In the genomic region with DNA sequence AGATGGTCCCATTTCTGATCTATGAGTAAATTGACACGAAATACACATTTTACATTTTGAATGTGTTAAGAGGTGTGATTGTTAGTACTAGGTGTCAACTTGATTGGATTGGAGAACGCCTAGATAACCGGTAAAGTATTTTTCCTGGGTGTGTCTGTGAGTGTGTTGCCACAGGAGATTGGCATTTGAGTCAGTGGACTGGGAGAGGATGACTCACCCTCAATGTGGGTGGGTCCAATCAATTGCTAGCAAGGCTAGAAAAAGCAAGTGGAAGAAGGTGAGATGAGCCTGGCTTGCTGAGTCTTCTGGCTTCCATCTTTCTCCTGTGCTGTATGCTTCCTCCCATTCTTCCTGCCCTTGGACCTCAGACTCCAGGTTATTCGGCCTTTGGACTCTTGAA, we compare ENCODE assay signal across 1 cellular context.
TF ChIP-seq lines count a peak whose summit lies in the region.

No MANE protein-coding gene starts in this region.

TF ChIP-seq in HCT116, 20 proteins besides CTCF, POLR2A, EP300 and RAD21 (continued from another document):
- peak; percentile 47; the same call in 1 of the 2 replicates for TF ChIP-seq FOSL1 (IDR thresholded peaks at IDR 0.05; ENCODE audit: low read depth)
